In genomic region chr15:34865531-34865930, GRCh38 we compare ENCODE assay signal across 9 cellular contexts.
"Had no signal": no experiment of that assay in that cellular context is flagged by ENCODE, and none has a peak within 500 bp of the region (broad histone marks: within the 10 kb centered on the region; RNA-seq: fewer than 3 reads in every experiment).

No MANE protein-coding gene starts in this region.

- H3K9ac ChIP-seq: KMS-11 had no signal

- H3K27ac Mint-ChIP-seq: GM23338 had no signal

- H3K9me3 ChIP-seq: HAP-1 had no signal

- H3K4me3 Mint-ChIP-seq: GM23338 had no signal

- ATAC-seq: GM23338, HCT116 had no signal

- H3K4me2 ChIP-seq: GM23338, KMS-11 had no signal

- DNase-seq: IMR-90, KBM-7 had no signal

- H3K4me1 Mint-ChIP-seq: GM23338 had no signal

- H3K9me3 Mint-ChIP-seq: GM23338 had no signal

- H2AFZ ChIP-seq: GM23338 had no signal

- H3K4me3 ChIP-seq: GM23338, HAP-1 had no signal

- H3K27ac ChIP-seq: KMS-11 had no signal

- H3K4me1 ChIP-seq: HAP-1 had no signal

- FAIRE-seq: H1, H54, HTR-8/SVneo had no signal
